In the genomic region with DNA sequence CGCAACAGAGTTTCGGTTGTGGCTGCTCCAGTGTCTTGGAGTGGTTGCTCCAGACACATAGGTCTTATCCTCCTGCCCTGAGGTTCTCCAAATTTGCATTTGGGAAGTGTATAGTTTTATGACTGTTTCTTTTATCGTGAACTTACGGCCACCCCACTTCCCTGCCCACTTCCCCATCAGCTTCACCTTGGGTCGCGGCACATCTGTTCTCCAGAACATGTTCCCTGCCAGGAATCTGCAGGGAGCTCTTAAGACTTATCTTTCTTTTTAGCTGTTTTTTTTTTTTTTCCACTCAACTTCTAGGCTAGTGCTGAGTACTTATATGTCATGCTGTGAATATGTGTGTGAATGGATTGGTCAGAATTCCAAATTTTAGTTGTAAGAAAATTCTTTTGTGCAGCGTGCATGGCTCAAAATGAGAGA, we compare ENCODE assay signal across 13 cellular contexts.
A peak's percentile ranks its signal among the peaks of the same experiment; 100 is the strongest.
DNase-seq lines count a peak whose midpoint lies in the region; ATAC-seq and TF ChIP-seq lines count a peak whose summit lies in the region.
"Had no signal": no experiment of that assay in that cellular context is flagged by ENCODE, and none has a peak within 500 bp of the region (broad histone marks: within the 10 kb centered on the region; RNA-seq: fewer than 3 reads in every experiment).

No MANE protein-coding gene starts in this region.

- no peaks in the 10 kb centered on the region for H3K9me3 Mint-ChIP-seq in activated naive CD4-positive, alpha-beta T cell treated with anti-CD3 and anti-CD28 coated beads, Interleukin-2, amount 50 U/mL, for 24 hours
- H3K9me3 Mint-ChIP-seq in activated naive CD4-positive, alpha-beta T cell treated with anti-CD3 and anti-CD28 coated beads for 36 hours, result peaks cover 3% of the 10 kb centered on the region
- no peaks in the 10 kb centered on the region for H3K9me3 Mint-ChIP-seq in memory B cell
- H3K9me3 Mint-ChIP-seq in type B pancreatic cell, result peaks cover 7% of the 10 kb centered on the region

- H3K27ac Mint-ChIP-seq in activated naive CD4-positive, alpha-beta T cell treated with anti-CD3 and anti-CD28 coated beads, Interleukin-2, amount 50 U/mL, for 24 hours, result peak overlapping the region; percentile 46
- no peak overlapping the region for H3K27ac Mint-ChIP-seq in activated naive CD4-positive, alpha-beta T cell treated with anti-CD3 and anti-CD28 coated beads for 36 hours
- H3K27ac Mint-ChIP-seq in memory B cell (peak overlapping the region; percentile 76), type B pancreatic cell (peak overlapping the region; percentile 29)

- no peak for DNase-seq in activated naive CD4-positive, alpha-beta T cell treated with anti-CD3 and anti-CD28 coated beads for 36 hours
- DNase-seq in brain pericyte (ENCODE audit: low read depth, low spot score) (peak; percentile 32), memory B cell (ENCODE audit: low spot score in 2 of 2) (no peak), type B pancreatic cell (ENCODE audit: extremely low spot score, unreplicated experiment) (no peak), posterior vena cava (ENCODE audit: low spot score) (no peak), midbrain (lab: John Stamatoyannopoulos, UW) (no peak)
- no peak for DNase-seq in stimulated activated naive CD8-positive, alpha-beta T cell treated with anti-CD3 and anti-CD28 coated beads, Interleukin-15, Interleukin-2, amounts not matched to agents 100 U/mL and 50 U/mL, for 24 hours
- DNase-seq: activated CD4-positive, CD25-positive, alpha-beta regulatory T cell; colonic mucosa; hypothalamus; naive B cell; stimulated activated CD4-positive, alpha-beta T cell treated with anti-CD3 and anti-CD28 coated beads, Interleukin-2, amount 100 ng/mL, for 48 hours had no signal

- CTCF ChIA-PET in activated naive CD4-positive, alpha-beta T cell treated with anti-CD3 and anti-CD28 coated beads for 36 hours (lab: Charles Lee), result no interaction called here

- no peak for ATAC-seq in memory B cell (ENCODE audit: low read depth)
- no peak for ATAC-seq in stimulated activated naive CD8-positive, alpha-beta T cell treated with anti-CD3 and anti-CD28 coated beads, Interleukin-15, Interleukin-2, amounts not matched to agents 100 U/mL and 50 U/mL, for 24 hours

- intact Hi-C loops in activated naive CD4-positive, alpha-beta T cell treated with anti-CD3 and anti-CD28 coated beads for 36 hours (cut with micrococcal nuclease), result loop anchor here (5.0 kb wide), 1 partner anchor 87 kb away; no protein-coding TSS in a partner anchor
- intact Hi-C loops in posterior vena cava (cut with DNase I), result no loop called here

- TF ChIP-seq CTCF in type B pancreatic cell (conservative IDR thresholded peaks at IDR 0.05), result no peak

- no peak overlapping the region for H3K4me3 Mint-ChIP-seq in activated naive CD4-positive, alpha-beta T cell treated with anti-CD3 and anti-CD28 coated beads, Interleukin-2, amount 50 U/mL, for 24 hours
- H3K4me3 Mint-ChIP-seq in activated naive CD4-positive, alpha-beta T cell treated with anti-CD3 and anti-CD28 coated beads for 36 hours, result no peak overlapping the region
- peak overlapping the region; percentile 41 for H3K4me3 Mint-ChIP-seq in memory B cell
- peak overlapping the region; percentile 16 for H3K4me3 Mint-ChIP-seq in type B pancreatic cell

- peaks cover 3% of the 10 kb centered on the region for H3K36me3 Mint-ChIP-seq in activated naive CD4-positive, alpha-beta T cell treated with anti-CD3 and anti-CD28 coated beads, Interleukin-2, amount 50 U/mL, for 24 hours
- peaks cover 19% of the 10 kb centered on the region for H3K36me3 Mint-ChIP-seq in activated naive CD4-positive, alpha-beta T cell treated with anti-CD3 and anti-CD28 coated beads for 36 hours (ENCODE audit: low read depth)
- H3K36me3 Mint-ChIP-seq in memory B cell, result peaks cover 6% of the 10 kb centered on the region
- peaks cover 30% of the 10 kb centered on the region for H3K36me3 Mint-ChIP-seq in type B pancreatic cell

- no peaks in the 10 kb centered on the region for H3K27me3 Mint-ChIP-seq in activated naive CD4-positive, alpha-beta T cell treated with anti-CD3 and anti-CD28 coated beads, Interleukin-2, amount 50 U/mL, for 24 hours
- H3K27me3 Mint-ChIP-seq in activated naive CD4-positive, alpha-beta T cell treated with anti-CD3 and anti-CD28 coated beads for 36 hours (ENCODE audit: low read depth), result no peaks in the 10 kb centered on the region
- H3K27me3 Mint-ChIP-seq in memory B cell (no peaks in the 10 kb centered on the region), type B pancreatic cell (no peaks in the 10 kb centered on the region)
- H3K27me3 Mint-ChIP-seq: naive B cell had no signal

- H3K4me1 Mint-ChIP-seq in activated naive CD4-positive, alpha-beta T cell treated with anti-CD3 and anti-CD28 coated beads, Interleukin-2, amount 50 U/mL, for 24 hours, result peaks cover 50% of the 10 kb centered on the region
- peaks cover 50% of the 10 kb centered on the region for H3K4me1 Mint-ChIP-seq in activated naive CD4-positive, alpha-beta T cell treated with anti-CD3 and anti-CD28 coated beads for 36 hours (ENCODE audit: low read depth)
- H3K4me1 Mint-ChIP-seq in memory B cell, result peaks cover 67% of the 10 kb centered on the region
- peaks cover 20% of the 10 kb centered on the region for H3K4me1 Mint-ChIP-seq in type B pancreatic cell (ENCODE audit: unreplicated experiment)

Comparison
In these comparisons a context has a peak if more than half of its experiments do, and no peak if none do; other contexts are left out.
1. H3K4me3 Mint-ChIP-seq: peak in memory B cell (single experiment) and type B pancreatic cell (single experiment); none in activated naive CD4-positive, alpha-beta T cell treated with anti-CD3 and anti-CD28 coated beads, Interleukin-2, amount 50 U/mL, for 24 hours (single experiment) and activated naive CD4-positive, alpha-beta T cell treated with anti-CD3 and anti-CD28 coated beads for 36 hours (single experiment).